Comparison of ENCODE assay signal across 20 cellular contexts in genomic region chr11:115653926-115654325, GRCh38.
A peak's percentile ranks its signal among the peaks of the same experiment; 100 is the strongest.
DNase-seq lines count a peak whose midpoint lies in the region; ATAC-seq, FAIRE-seq and TF ChIP-seq lines count a peak whose summit lies in the region.
"Had no signal": no experiment of that assay in that cellular context is flagged by ENCODE, and none has a peak within 500 bp of the region (broad histone marks: within the 10 kb centered on the region; RNA-seq: fewer than 3 reads in every experiment).

No MANE protein-coding gene starts in this region.

- H4K20me1 ChIP-seq in GM23338 (replicated peaks; ENCODE audit: insufficient read depth) (no peaks in the 10 kb centered on the region; the same call in 1 of the 2 replicates), PC-3 (ENCODE audit: low read length) (no peaks in the 10 kb centered on the region)

- no peak overlapping the region for H3K9ac ChIP-seq in PC-3 (ENCODE audit: low read length)

- FAIRE-seq in small intestine (lab: Jason Lieb, UNC) = no peak

- H3K9me3 ChIP-seq in PC-3 (ENCODE audit: low read length) = 0 out of 2 replicates have a peak, but pooled peaks cover 12% of the 10 kb centered on the region
- H3K9me3 ChIP-seq in small intestine (ENCODE audit: control insufficient read depth, low read depth) = no peaks in the 10 kb centered on the region
- no peaks in the 10 kb centered on the region for H3K9me3 ChIP-seq in CD8-positive, alpha-beta T cell (ENCODE audit: low read length)
- H3K9me3 ChIP-seq: BE2C, HAP-1 had no signal

- H3K79me2 ChIP-seq in GM23338 (replicated peaks; ENCODE audit: insufficient read depth) = no peaks in the 10 kb centered on the region
- no peaks in the 10 kb centered on the region for H3K79me2 ChIP-seq in PC-3 (ENCODE audit: low read length)

- H3K36me3 ChIP-seq in GM23338 (ENCODE audit: insufficient read depth) (no peaks in the 10 kb centered on the region), PC-3 (ENCODE audit: low read depth, low read length) (no peaks in the 10 kb centered on the region), small intestine (ENCODE audit: control insufficient read depth in 2 of 2, insufficient read depth in 2 of 2, low read length in 2 of 2) (no peaks in the 10 kb centered on the region)
- H3K36me3 ChIP-seq in CD8-positive, alpha-beta T cell (ENCODE audit: insufficient read depth, low read length) = no peaks in the 10 kb centered on the region
- H3K36me3 ChIP-seq: BE2C, HAP-1 had no signal

- peaks cover 20% of the 10 kb centered on the region for H3K27me3 Mint-ChIP-seq in GM23338 (ENCODE audit: insufficient read depth, low read depth, poor library complexity)
- peaks cover 27% of the 10 kb centered on the region for H3K27me3 Mint-ChIP-seq in CD8-positive, alpha-beta T cell (ENCODE audit: low read depth)

- POLR2A ChIA-PET in PC-3 (lab: Charles Lee; ENCODE audit: unreplicated experiment) = no interaction called here
- POLR2A ChIA-PET in CD8-positive, alpha-beta T cell (lab: Charles Lee) = no interaction called here

- DNase-seq in GM23338 (ENCODE audit: low spot score) (no peak), PC-3 (peak; percentile 11), islet precursor cell (peak; percentile 70), small intestine (peak; percentile 51), middle frontal gyrus (ENCODE audit: extremely low spot score, low spot score) (no peak)
- DNase-seq in activated CD4-positive, CD25-positive, alpha-beta regulatory T cell (lab: John Stamatoyannopoulos, UW) = no peak
- no peak for DNase-seq in CD8-positive, alpha-beta T cell
- DNase-seq: BE2C; CD8-positive, alpha-beta memory T cell; KBM-7; MM.1S; NCI-H1105 treated with DMSO at 0.1 percent for 48 hours; NCI-H187; NCI-H2171; NCI-H82; SHP77 had no signal

- CTCF ChIA-PET in PC-3 (lab: Charles Lee) = no interaction called here
- CTCF ChIA-PET in CD8-positive, alpha-beta T cell (lab: Charles Lee) = no interaction called here

- BruUV-seq in PC-3 (replicated peaks; lab: Mats Ljungman, UMichigan) = no TSS peak

- ATAC-seq in GM23338 = no peak
- ATAC-seq in PC-3 = no peak
- ATAC-seq in CD8-positive, alpha-beta T cell = no peak
- no peak for ATAC-seq in GM19463 (IDR thresholded peaks at IDR 0.05; ENCODE audit: unreplicated experiment)
- ATAC-seq: Panc1 had no signal

- peaks cover 2% of the 10 kb centered on the region; the same call in 1 of the 2 replicates for H3K4me1 ChIP-seq in GM23338 (ENCODE audit: insufficient read depth)
- H3K4me1 ChIP-seq in PC-3 (ENCODE audit: insufficient read depth, low read length) = no peaks in the 10 kb centered on the region
- H3K4me1 ChIP-seq in small intestine (ENCODE audit: control insufficient read depth in 2 of 2, insufficient read depth in 1 of 2, low read depth in 1 of 2, low read length in 1 of 2) = no peaks in the 10 kb centered on the region
- H3K4me1 ChIP-seq in CD8-positive, alpha-beta T cell (ENCODE audit: insufficient read depth, low read length) = no peaks in the 10 kb centered on the region
- H3K4me1 ChIP-seq: HAP-1 had no signal

- no peak overlapping the region for H3K4me3 Mint-ChIP-seq in GM23338
- no peak overlapping the region for H3K4me3 Mint-ChIP-seq in CD8-positive, alpha-beta T cell
- H3K4me3 Mint-ChIP-seq: CD8-positive, alpha-beta memory T cell had no signal

- no peak overlapping the region for H3K4me2 ChIP-seq in GM23338
- no peak overlapping the region for H3K4me2 ChIP-seq in PC-3 (ENCODE audit: low read length)

- H3K4me3 ChIP-seq in GM23338 = no peak overlapping the region
- no peak overlapping the region for H3K4me3 ChIP-seq in PC-3 (ENCODE audit: low read length)
- no peak overlapping the region for H3K4me3 ChIP-seq in small intestine (ENCODE audit: low read depth in 1 of 2, low read length in 2 of 2)
- H3K4me3 ChIP-seq in CD8-positive, alpha-beta T cell (ENCODE audit: low read depth, low read length) = no peak overlapping the region
- H3K4me3 ChIP-seq: HAP-1 had no signal

- no peak for TF ChIP-seq CTCF in GM23338 (conservative IDR thresholded peaks at IDR 0.05; ENCODE audit: low read depth in 2 of 2)
- TF ChIP-seq CTCF in PC-3 (conservative IDR thresholded peaks at IDR 0.05; ENCODE audit: low read depth, low read length) = no peak
- no peak for TF ChIP-seq CTCF in CD8-positive, alpha-beta T cell (IDR thresholded peaks at IDR 0.05)

- H2AFZ ChIP-seq in GM23338 (0 out of 2 replicates have a peak overlapping the region, but pooled peaks have one; percentile 43), PC-3 (ENCODE audit: low read length) (no peak overlapping the region)

- H3K27ac ChIP-seq in GM23338 (ENCODE audit: low read depth) = no peak overlapping the region
- H3K27ac ChIP-seq in PC-3 (ENCODE audit: low read length) = no peak overlapping the region
- no peak overlapping the region for H3K27ac ChIP-seq in small intestine (ENCODE audit: low read depth in 1 of 2, low read length in 1 of 2)
- H3K27ac ChIP-seq in CD8-positive, alpha-beta T cell (ENCODE audit: low read depth, low read length) = no peak overlapping the region
- H3K27ac ChIP-seq: HL-60 had no signal

- H3K27me3 ChIP-seq in GM23338 (ENCODE audit: insufficient read depth) (peaks cover 20% of the 10 kb centered on the region), PC-3 (ENCODE audit: low read length) (no peaks in the 10 kb centered on the region), small intestine (ENCODE audit: control insufficient read depth in 2 of 2, insufficient read depth in 2 of 2, low read length in 2 of 2) (no peaks in the 10 kb centered on the region)
- H3K27me3 ChIP-seq in CD8-positive, alpha-beta T cell (ENCODE audit: insufficient read depth, low read length) = no peaks in the 10 kb centered on the region
- H3K27me3 ChIP-seq: BE2C had no signal

- H3K4me1 Mint-ChIP-seq in GM23338 = peaks cover 23% of the 10 kb centered on the region
- no peaks in the 10 kb centered on the region for H3K4me1 Mint-ChIP-seq in CD8-positive, alpha-beta T cell (ENCODE audit: low read depth)
- H3K4me1 Mint-ChIP-seq: CD8-positive, alpha-beta memory T cell had no signal

- H3K9me2 ChIP-seq in GM23338 (ENCODE audit: insufficient read depth) (no peaks in the 10 kb centered on the region), PC-3 (replicated peaks; ENCODE audit: low read length) (no peaks in the 10 kb centered on the region)

- intact Hi-C loops in PC-3 (cut with micrococcal nuclease) = no loop called here
- intact Hi-C loops in CD8-positive, alpha-beta T cell (cut with DNase I, micrococcal nuclease) = no loop called here

- no peaks in the 10 kb centered on the region for H3K36me3 Mint-ChIP-seq in GM23338 (ENCODE audit: low read depth)
- H3K36me3 Mint-ChIP-seq in CD8-positive, alpha-beta T cell = no peaks in the 10 kb centered on the region
- H3K36me3 Mint-ChIP-seq: CD8-positive, alpha-beta memory T cell had no signal

- H3K9me3 Mint-ChIP-seq in GM23338 = no peaks in the 10 kb centered on the region
- no peaks in the 10 kb centered on the region for H3K9me3 Mint-ChIP-seq in CD8-positive, alpha-beta T cell

- 55 to 82% (median 69%) methylated on average over 13 of the region's 13 CpGs for WGBS in small intestine, 3 donors

- H3F3A ChIP-seq in GM23338 (replicated peaks; ENCODE audit: low read depth) = no peaks in the 10 kb centered on the region
- H3F3A ChIP-seq in PC-3 (ENCODE audit: low read length, unreplicated experiment) = no peaks in the 10 kb centered on the region

- H3K27ac Mint-ChIP-seq in GM23338 = no peak overlapping the region
- H3K27ac Mint-ChIP-seq in CD8-positive, alpha-beta T cell = no peak overlapping the region
- H3K27ac Mint-ChIP-seq: CD8-positive, alpha-beta memory T cell had no signal

TF ChIP-seq in GM23338, 12 proteins besides CTCF, POLR2A, EP300 and RAD21 (continues in another document):
- TF ChIP-seq CREB1 (CRISPR knock-in tag; IDR thresholded peaks at IDR 0.05; ENCODE audit: low read depth) (no peak), NANOG (IDR thresholded peaks at IDR 0.05; ENCODE audit: borderline replicate concordance) (no peak), EZH2phosphoT487 (IDR thresholded peaks at IDR 0.05; ENCODE audit: unreplicated experiment) (no peak), STAT1 (IDR thresholded peaks at IDR 0.05; ENCODE audit: unreplicated experiment) (no peak), ZNF114 (CRISPR knock-in tag; IDR thresholded peaks at IDR 0.05) (no peak), ZNF331 (CRISPR knock-in tag; IDR thresholded peaks at IDR 0.05; ENCODE audit: low read depth) (no peak), JUNB (IDR thresholded peaks at IDR 0.05; ENCODE audit: unreplicated experiment) (no peak), REST (IDR thresholded peaks at IDR 0.05; ENCODE audit: unreplicated experiment) (no peak), ETS1 (IDR thresholded peaks at IDR 0.05) (no peak), EZH2 (IDR thresholded peaks at IDR 0.05; ENCODE audit: low read depth, unreplicated experiment) (no peak)

Comparison
In these comparisons a context has a peak if more than half of its experiments do, and no peak if none do; other contexts are left out.
1. DNase-seq: peak in PC-3 (single experiment), islet precursor cell (single experiment) and small intestine (single experiment); none in GM23338 (single experiment), activated CD4-positive, CD25-positive, alpha-beta regulatory T cell (0 of 4), CD8-positive, alpha-beta T cell (0 of 7) and middle frontal gyrus (single experiment).